In genomic region chr10:13942030-13942429, GRCh38 we compare ENCODE assay signal across 1 cellular context.
TF ChIP-seq lines count a peak whose summit lies in the region.

No MANE protein-coding gene starts in this region.

TF ChIP-seq in GM12878, 131 proteins besides CTCF, POLR2A, EP300 and RAD21 (continued from another document and continues in another):
- TF ChIP-seq, protein P1, sequence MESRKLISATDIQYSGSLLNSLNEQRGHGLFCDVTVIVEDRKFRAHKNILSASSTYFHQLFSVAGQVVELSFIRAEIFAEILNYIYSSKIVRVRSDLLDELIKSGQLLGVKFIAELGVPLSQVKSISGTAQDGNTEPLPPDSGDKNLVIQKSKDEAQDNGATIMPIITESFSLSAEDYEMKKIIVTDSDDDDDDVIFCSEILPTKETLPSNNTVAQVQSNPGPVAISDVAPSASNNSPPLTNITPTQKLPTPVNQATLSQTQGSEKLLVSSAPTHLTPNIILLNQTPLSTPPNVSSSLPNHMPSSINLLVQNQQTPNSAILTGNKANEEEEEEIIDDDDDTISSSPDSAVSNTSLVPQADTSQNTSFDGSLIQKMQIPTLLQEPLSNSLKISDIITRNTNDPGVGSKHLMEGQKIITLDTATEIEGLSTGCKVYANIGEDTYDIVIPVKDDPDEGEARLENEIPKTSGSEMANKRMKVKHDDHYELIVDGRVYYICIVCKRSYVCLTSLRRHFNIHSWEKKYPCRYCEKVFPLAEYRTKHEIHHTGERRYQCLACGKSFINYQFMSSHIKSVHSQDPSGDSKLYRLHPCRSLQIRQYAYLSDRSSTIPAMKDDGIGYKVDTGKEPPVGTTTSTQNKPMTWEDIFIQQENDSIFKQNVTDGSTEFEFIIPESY (IDR thresholded peaks at IDR 0.05) = no peak
- TF ChIP-seq CHD4 (IDR thresholded peaks at IDR 0.05) (no peak), CBFB (IDR thresholded peaks at IDR 0.05; ENCODE audit: low read depth) (no peak), SREBF2 (IDR thresholded peaks at IDR 0.05; ENCODE audit: low read length) (no peak), IRF3 (IDR thresholded peaks at IDR 0.05) (no peak), GATAD2B (conservative IDR thresholded peaks at IDR 0.05; ENCODE audit: low read depth) (no peak), CEBPB (IDR thresholded peaks at IDR 0.05; ENCODE audit: borderline replicate concordance in 1 of 2, low read depth in 2 of 2, low read length in 2 of 2) (no peak), RAD51 (IDR thresholded peaks at IDR 0.05) (no peak), CHD1 (IDR thresholded peaks at IDR 0.05; ENCODE audit: low read depth, low read length) (no peak), FOXK2 (IDR thresholded peaks at IDR 0.05) (no peak), DPF2 (IDR thresholded peaks at IDR 0.05) (peak; percentile 81), JUND (IDR thresholded peaks at IDR 0.05; ENCODE audit: low read depth, low read length) (no peak), HDAC2 (IDR thresholded peaks at IDR 0.05) (no peak), SUZ12 (IDR thresholded peaks at IDR 0.05; ENCODE audit: unreplicated experiment) (no peak), PAX5 (IDR thresholded peaks at IDR 0.05; ENCODE audit: borderline replicate concordance, low read depth, low read length) (0 out of 2 replicates have a peak, but pooled peaks have one; percentile 43), PBX3 (IDR thresholded peaks at IDR 0.05; ENCODE audit: insufficient replicate concordance, low read depth, low read length) (no peak), BHLHE40 (IDR thresholded peaks at IDR 0.05; ENCODE audit: borderline replicate concordance in 1 of 2, low read depth in 2 of 2, low read length in 1 of 2) (0 out of 4 replicates have a peak, but pooled peaks of 1 of the 2 experiments have one; percentile 31), FOXM1 (IDR thresholded peaks at IDR 0.05; ENCODE audit: low read depth, low read length) (no peak), ZBTB4 (CRISPR knock-in tag; IDR thresholded peaks at IDR 0.05) (no peak), MTA3 (IDR thresholded peaks at IDR 0.05; ENCODE audit: borderline replicate concordance, low read length) (no peak), RBBP5 (conservative IDR thresholded peaks at IDR 0.05) (no peak), EZH2 (IDR thresholded peaks at IDR 0.05; ENCODE audit: borderline replicate concordance, control insufficient read depth, low read depth, low read length) (no peak), SIN3A (IDR thresholded peaks at IDR 0.05; ENCODE audit: low read depth, low read length) (no peak), E2F4 (IDR thresholded peaks at IDR 0.05; ENCODE audit: low read depth, low read length) (no peak), SMAD1 (IDR thresholded peaks at IDR 0.05; ENCODE audit: low read depth, partially characterized antibody) (no peak), POLR2AphosphoS2 (IDR thresholded peaks at IDR 0.05; ENCODE audit: low read depth, low read length) (no peak), MTA2 (IDR thresholded peaks at IDR 0.05; ENCODE audit: low read depth) (peak; percentile 100), SPI1 (IDR thresholded peaks at IDR 0.05; ENCODE audit: borderline replicate concordance, insufficient read depth, low read depth, low read length) (no peak), TCF7 (IDR thresholded peaks at IDR 0.05; ENCODE audit: borderline replicate concordance) (no peak), NFXL1 (IDR thresholded peaks at IDR 0.05; ENCODE audit: borderline replicate concordance) (no peak), RUNX3 (IDR thresholded peaks at IDR 0.05; ENCODE audit: low read length) (0 out of 2 replicates have a peak, but pooled peaks have one; percentile 44), SMAD5 (IDR thresholded peaks at IDR 0.05; ENCODE audit: low read depth) (no peak), NR2F1 (conservative IDR thresholded peaks at IDR 0.05) (no peak; the same call in 1 of the 2 replicates), IRF5 (IDR thresholded peaks at IDR 0.05; ENCODE audit: borderline replicate concordance) (no peak), IKZF1 (conservative IDR thresholded peaks at IDR 0.05) (peak; percentile 71), RB1 (IDR thresholded peaks at IDR 0.05; ENCODE audit: borderline replicate concordance) (no peak), PML (IDR thresholded peaks at IDR 0.05; ENCODE audit: low read length) (no peak), MEF2A (IDR thresholded peaks at IDR 0.05; ENCODE audit: insufficient read depth, low read depth, low read length) (no peak), ZNF274 (IDR thresholded peaks at IDR 0.05; ENCODE audit: insufficient read depth, insufficient read length) (no peak), ASH2L (IDR thresholded peaks at IDR 0.05; ENCODE audit: borderline replicate concordance, low read depth) (no peak), ZNF217 (IDR thresholded peaks at IDR 0.05) (no peak), JUNB (IDR thresholded peaks at IDR 0.05) (no peak), IRF4 (IDR thresholded peaks at IDR 0.05; ENCODE audit: low read depth, low read length) (no peak), EED (IDR thresholded peaks at IDR 0.05; ENCODE audit: low read depth) (no peak), CHD2 (IDR thresholded peaks at IDR 0.05; ENCODE audit: borderline replicate concordance, low read depth, low read length) (no peak), POLR2AphosphoS5 (IDR thresholded peaks at IDR 0.05; ENCODE audit: low read length) (no peak)
- TF ChIP-seq, protein P2, sequence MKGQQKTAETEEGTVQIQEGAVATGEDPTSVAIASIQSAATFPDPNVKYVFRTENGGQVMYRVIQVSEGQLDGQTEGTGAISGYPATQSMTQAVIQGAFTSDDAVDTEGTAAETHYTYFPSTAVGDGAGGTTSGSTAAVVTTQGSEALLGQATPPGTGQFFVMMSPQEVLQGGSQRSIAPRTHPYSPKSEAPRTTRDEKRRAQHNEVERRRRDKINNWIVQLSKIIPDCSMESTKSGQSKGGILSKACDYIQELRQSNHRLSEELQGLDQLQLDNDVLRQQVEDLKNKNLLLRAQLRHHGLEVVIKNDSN (IDR thresholded peaks at IDR 0.05; ENCODE audit: borderline replicate concordance, extremely low read length, insufficient read depth, low read depth, low read length) = no peak
- TF ChIP-seq, protein P3, sequence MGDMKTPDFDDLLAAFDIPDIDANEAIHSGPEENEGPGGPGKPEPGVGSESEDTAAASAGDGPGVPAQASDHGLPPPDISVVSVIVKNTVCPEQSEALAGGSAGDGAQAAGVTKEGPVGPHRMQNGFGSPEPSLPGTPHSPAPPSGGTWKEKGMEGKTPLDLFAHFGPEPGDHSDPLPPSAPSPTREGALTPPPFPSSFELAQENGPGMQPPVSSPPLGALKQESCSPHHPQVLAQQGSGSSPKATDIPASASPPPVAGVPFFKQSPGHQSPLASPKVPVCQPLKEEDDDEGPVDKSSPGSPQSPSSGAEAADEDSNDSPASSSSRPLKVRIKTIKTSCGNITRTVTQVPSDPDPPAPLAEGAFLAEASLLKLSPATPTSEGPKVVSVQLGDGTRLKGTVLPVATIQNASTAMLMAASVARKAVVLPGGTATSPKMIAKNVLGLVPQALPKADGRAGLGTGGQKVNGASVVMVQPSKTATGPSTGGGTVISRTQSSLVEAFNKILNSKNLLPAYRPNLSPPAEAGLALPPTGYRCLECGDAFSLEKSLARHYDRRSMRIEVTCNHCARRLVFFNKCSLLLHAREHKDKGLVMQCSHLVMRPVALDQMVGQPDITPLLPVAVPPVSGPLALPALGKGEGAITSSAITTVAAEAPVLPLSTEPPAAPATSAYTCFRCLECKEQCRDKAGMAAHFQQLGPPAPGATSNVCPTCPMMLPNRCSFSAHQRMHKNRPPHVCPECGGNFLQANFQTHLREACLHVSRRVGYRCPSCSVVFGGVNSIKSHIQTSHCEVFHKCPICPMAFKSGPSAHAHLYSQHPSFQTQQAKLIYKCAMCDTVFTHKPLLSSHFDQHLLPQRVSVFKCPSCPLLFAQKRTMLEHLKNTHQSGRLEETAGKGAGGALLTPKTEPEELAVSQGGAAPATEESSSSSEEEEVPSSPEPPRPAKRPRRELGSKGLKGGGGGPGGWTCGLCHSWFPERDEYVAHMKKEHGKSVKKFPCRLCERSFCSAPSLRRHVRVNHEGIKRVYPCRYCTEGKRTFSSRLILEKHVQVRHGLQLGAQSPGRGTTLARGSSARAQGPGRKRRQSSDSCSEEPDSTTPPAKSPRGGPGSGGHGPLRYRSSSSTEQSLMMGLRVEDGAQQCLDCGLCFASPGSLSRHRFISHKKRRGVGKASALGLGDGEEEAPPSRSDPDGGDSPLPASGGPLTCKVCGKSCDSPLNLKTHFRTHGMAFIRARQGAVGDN (IDR thresholded peaks at IDR 0.05) = peak; percentile 58
- TF ChIP-seq, protein P4, sequence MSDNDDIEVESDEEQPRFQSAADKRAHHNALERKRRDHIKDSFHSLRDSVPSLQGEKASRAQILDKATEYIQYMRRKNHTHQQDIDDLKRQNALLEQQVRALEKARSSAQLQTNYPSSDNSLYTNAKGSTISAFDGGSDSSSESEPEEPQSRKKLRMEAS (IDR thresholded peaks at IDR 0.05; ENCODE audit: low read depth, low read length) = no peak
